In genomic region chr17:81391964-81392908, GRCh38 we compare ENCODE assay signal across 8 cellular contexts. TPM values are rescaled to one million over a fixed set of nuclear protein-coding genes. Genes with fewer than 3 reads are reported as not detected.
DNase-seq lines count a peak whose midpoint lies in the region; ATAC-seq and TF ChIP-seq lines count a peak whose summit lies in the region.

No MANE protein-coding gene starts in this region.

- TF ChIP-seq CTCF in neural crest cell (conservative IDR thresholded peaks at IDR 0.05), result no peak

- no peaks in the 10 kb centered on the region for H3K9me3 ChIP-seq in BLaER1 treated with 17β-estradiol and CSF1 and Interleukin-3, amounts not matched to agents 10 nM and 100 nM (replicated peaks in 1 of 11)

- peaks cover 6% of the 10 kb centered on the region for H3K36me3 Mint-ChIP-seq in neural crest cell (ENCODE audit: low read depth)
- no peaks in the 10 kb centered on the region for H3K36me3 Mint-ChIP-seq in activated T-helper 2 cell treated with anti-CD3 and anti-CD28 coated beads, Interferon-gamma antibody, Interleukin-2, Interleukin-4, amounts not matched to agents 10 μg/mL and 5 μg/mL and 100 μg/mL, durations not matched to agents 14 hours and 24 hours and 36 hours (ENCODE audit: low read depth)

- peak overlapping the region; percentile 83 for H3K27ac Mint-ChIP-seq in neural crest cell (ENCODE audit: unreplicated experiment)
- no peak overlapping the region for H3K27ac Mint-ChIP-seq in activated T-helper 2 cell treated with anti-CD3 and anti-CD28 coated beads, Interferon-gamma antibody, Interleukin-2, Interleukin-4, amounts not matched to agents 10 μg/mL and 5 μg/mL and 100 μg/mL, durations not matched to agents 14 hours and 24 hours and 36 hours

- peaks cover 4 to 87% (median 66%) of the 10 kb centered on the region in 11 experiments; a peak in 20 of 22 replicates for H4K20me1 ChIP-seq in BLaER1 treated with 17β-estradiol and CSF1 and Interleukin-3, amounts not matched to agents 10 nM and 100 nM

- peak overlapping the region in 10 of 11 experiments; percentile 81 to 96 (median 91); a peak in 18 of 22 replicates for H3K27ac ChIP-seq in BLaER1 treated with 17β-estradiol and CSF1 and Interleukin-3, amounts not matched to agents 10 nM and 100 nM

- H3K4me2 ChIP-seq in BLaER1 treated with 17β-estradiol and CSF1 and Interleukin-3, amounts not matched to agents 10 nM and 100 nM, result peak overlapping the region; percentile 93 to 100 (median 96)

- H3K4me3 ChIP-seq in BLaER1 treated with 17β-estradiol and CSF1 and Interleukin-3, amounts not matched to agents 10 nM and 100 nM, result peak overlapping the region; percentile 72 to 96 (median 78)

- peaks cover 32 to 61% (median 53%) of the 10 kb centered on the region in 11 experiments for H3K27me3 ChIP-seq in BLaER1 treated with 17β-estradiol and CSF1 and Interleukin-3, amounts not matched to agents 10 nM and 100 nM

- ATAC-seq in GM19324 (IDR thresholded peaks at IDR 0.05; ENCODE audit: low FRiP score, unreplicated experiment), result no peak

- peaks cover 54 to 70% (median 63%) of the 10 kb centered on the region in 10 experiments for H3K4me1 ChIP-seq in BLaER1 treated with 17β-estradiol and CSF1 and Interleukin-3, amounts not matched to agents 10 nM and 100 nM

- peaks cover 16% of the 10 kb centered on the region for H3K27me3 Mint-ChIP-seq in neural crest cell (ENCODE audit: low read depth)
- peaks cover 48% of the 10 kb centered on the region for H3K27me3 Mint-ChIP-seq in activated T-helper 2 cell treated with anti-CD3 and anti-CD28 coated beads, Interferon-gamma antibody, Interleukin-2, Interleukin-4, amounts not matched to agents 10 μg/mL and 5 μg/mL and 100 μg/mL, durations not matched to agents 14 hours and 24 hours and 36 hours (ENCODE audit: low read depth)

- H3K4me3 Mint-ChIP-seq in neural crest cell, result peak overlapping the region; percentile 96
- no peak overlapping the region for H3K4me3 Mint-ChIP-seq in activated T-helper 2 cell treated with anti-CD3 and anti-CD28 coated beads, Interferon-gamma antibody, Interleukin-2, Interleukin-4, amounts not matched to agents 10 μg/mL and 5 μg/mL and 100 μg/mL, durations not matched to agents 14 hours and 24 hours and 36 hours (ENCODE audit: low read depth)

- peaks cover 66% of the 10 kb centered on the region for H3K4me1 Mint-ChIP-seq in neural crest cell
- peaks cover 12% of the 10 kb centered on the region for H3K4me1 Mint-ChIP-seq in activated T-helper 2 cell treated with anti-CD3 and anti-CD28 coated beads, Interferon-gamma antibody, Interleukin-2, Interleukin-4, amounts not matched to agents 10 μg/mL and 5 μg/mL and 100 μg/mL, durations not matched to agents 14 hours and 24 hours and 36 hours (ENCODE audit: low read depth)

- H3K9ac ChIP-seq in BLaER1 treated with 17β-estradiol and CSF1 and Interleukin-3, amounts not matched to agents 10 nM and 100 nM, result peak overlapping the region; percentile 86 to 95 (median 92)

- peak; percentile 95 for DNase-seq in fibroblast of gingiva (ENCODE audit: low read depth)
- DNase-seq in neural crest cell (ENCODE audit: low read depth, low spot score), result no peak
- DNase-seq in NCI-H524 treated with DMSO at 0.1 percent for 48 hours (lab: John Stamatoyannopoulos, UW), result no peak
- DNase-seq in OCI-M2 (lab: John Stamatoyannopoulos, UW; ENCODE audit: unreplicated experiment), result no peak
- DNase-seq in activated T-helper 2 cell treated with anti-CD3 and anti-CD28 coated beads, Interferon-gamma antibody, Interleukin-2, Interleukin-4, amounts not matched to agents 10 μg/mL and 5 μg/mL and 100 μg/mL, durations not matched to agents 14 hours and 24 hours and 36 hours (ENCODE audit: low spot score), result no peak

- intact Hi-C loops in activated T-helper 2 cell treated with anti-CD3 and anti-CD28 coated beads, Interferon-gamma antibody, Interleukin-2, Interleukin-4, amounts not matched to agents 10 μg/mL and 5 μg/mL and 100 μg/mL, durations not matched to agents 14 hours and 24 hours and 36 hours (cut with micrococcal nuclease), result no loop called here

- no peaks in the 10 kb centered on the region for H3K36me3 ChIP-seq in BLaER1 treated with 17β-estradiol and CSF1 and Interleukin-3, amounts not matched to agents 10 nM and 100 nM

- H3K9me3 Mint-ChIP-seq in neural crest cell, result no peaks in the 10 kb centered on the region
- H3K9me3 Mint-ChIP-seq in activated T-helper 2 cell treated with anti-CD3 and anti-CD28 coated beads, Interferon-gamma antibody, Interleukin-2, Interleukin-4, amounts not matched to agents 10 μg/mL and 5 μg/mL and 100 μg/mL, durations not matched to agents 14 hours and 24 hours and 36 hours, result no peaks in the 10 kb centered on the region

TF ChIP-seq in PFSK-1, 5 proteins besides CTCF, POLR2A, EP300 and RAD21:
- TF ChIP-seq SIN3A (IDR thresholded peaks at IDR 0.05; ENCODE audit: borderline replicate concordance, insufficient read depth, low read length), result peak; percentile 13; the same call in 1 of the 2 replicates
- TF ChIP-seq POLR2AphosphoS5 (IDR thresholded peaks at IDR 0.05; ENCODE audit: low read depth, low read length), result no peak; the same call in 1 of the 2 replicates
- TF ChIP-seq, protein P1, sequence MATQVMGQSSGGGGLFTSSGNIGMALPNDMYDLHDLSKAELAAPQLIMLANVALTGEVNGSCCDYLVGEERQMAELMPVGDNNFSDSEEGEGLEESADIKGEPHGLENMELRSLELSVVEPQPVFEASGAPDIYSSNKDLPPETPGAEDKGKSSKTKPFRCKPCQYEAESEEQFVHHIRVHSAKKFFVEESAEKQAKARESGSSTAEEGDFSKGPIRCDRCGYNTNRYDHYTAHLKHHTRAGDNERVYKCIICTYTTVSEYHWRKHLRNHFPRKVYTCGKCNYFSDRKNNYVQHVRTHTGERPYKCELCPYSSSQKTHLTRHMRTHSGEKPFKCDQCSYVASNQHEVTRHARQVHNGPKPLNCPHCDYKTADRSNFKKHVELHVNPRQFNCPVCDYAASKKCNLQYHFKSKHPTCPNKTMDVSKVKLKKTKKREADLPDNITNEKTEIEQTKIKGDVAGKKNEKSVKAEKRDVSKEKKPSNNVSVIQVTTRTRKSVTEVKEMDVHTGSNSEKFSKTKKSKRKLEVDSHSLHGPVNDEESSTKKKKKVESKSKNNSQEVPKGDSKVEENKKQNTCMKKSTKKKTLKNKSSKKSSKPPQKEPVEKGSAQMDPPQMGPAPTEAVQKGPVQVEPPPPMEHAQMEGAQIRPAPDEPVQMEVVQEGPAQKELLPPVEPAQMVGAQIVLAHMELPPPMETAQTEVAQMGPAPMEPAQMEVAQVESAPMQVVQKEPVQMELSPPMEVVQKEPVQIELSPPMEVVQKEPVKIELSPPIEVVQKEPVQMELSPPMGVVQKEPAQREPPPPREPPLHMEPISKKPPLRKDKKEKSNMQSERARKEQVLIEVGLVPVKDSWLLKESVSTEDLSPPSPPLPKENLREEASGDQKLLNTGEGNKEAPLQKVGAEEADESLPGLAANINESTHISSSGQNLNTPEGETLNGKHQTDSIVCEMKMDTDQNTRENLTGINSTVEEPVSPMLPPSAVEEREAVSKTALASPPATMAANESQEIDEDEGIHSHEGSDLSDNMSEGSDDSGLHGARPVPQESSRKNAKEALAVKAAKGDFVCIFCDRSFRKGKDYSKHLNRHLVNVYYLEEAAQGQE (IDR thresholded peaks at IDR 0.05; ENCODE audit: insufficient read depth in 1 of 2, low read depth in 2 of 2, low read length in 2 of 2), result no peak
- no peak for TF ChIP-seq FOXP2 (optimal IDR thresholded peaks at IDR 0.05; ENCODE audit: borderline replicate concordance, extremely low read depth, extremely low read length, insufficient read depth)

RNA-seq across cellular contexts. Expression of gene BAHCC1, which starts 3.0 kb away (rescaled TPM):
- 44.2 TPM for polyA plus RNA-seq in PFSK-1 (2012; ENCODE audit: insufficient read length, low read depth)
- 57.4 and 61.3 TPM in 2 replicates for total RNA-seq in neural crest cell
- total RNA-seq in activated T-helper 2 cell treated with anti-CD3 and anti-CD28 coated beads, Interferon-gamma antibody, Interleukin-2, Interleukin-4, amounts not matched to agents 10 μg/mL and 5 μg/mL and 100 μg/mL, durations not matched to agents 14 hours and 24 hours and 36 hours, result 0.90 and 0.91 TPM in 2 replicates

Comparison
In these comparisons a context has a peak if more than half of its experiments do, and no peak if none do; other contexts are left out.
1. RNA of gene BAHCC1, which starts 3.0 kb away (total RNA-seq): 57.4 to 61.3 TPM in neural crest cell; 0.90 to 0.91 TPM in activated T-helper 2 cell treated with anti-CD3 and anti-CD28 coated beads, Interferon-gamma antibody, Interleukin-2, Interleukin-4, amounts not matched to agents 10 μg/mL and 5 μg/mL and 100 μg/mL, durations not matched to agents 14 hours and 24 hours and 36 hours; every median in the first group is over 10 times any median in the second.